26 cellular contexts compared by ENCODE assay signal in genomic region chr7:7077945-7078344, GRCh38.
DNase-seq lines count a peak whose midpoint lies in the region; ATAC-seq, FAIRE-seq and TF ChIP-seq lines count a peak whose summit lies in the region.
"Had no signal": no experiment of that assay in that cellular context is flagged by ENCODE, and none has a peak within 500 bp of the region (broad histone marks: within the 10 kb centered on the region; RNA-seq: fewer than 3 reads in every experiment).

No MANE protein-coding gene starts in this region.

- H2AFZ ChIP-seq in GM23248, result no peak overlapping the region

- in situ Hi-C loops in GM23248 (cut with MboI), result no loop called here

- H3K27me3 ChIP-seq in GM23248 (replicated peaks; ENCODE audit: insufficient read depth), result no peaks in the 10 kb centered on the region; the same call in 1 of the 2 replicates
- H3K27me3 ChIP-seq: BE2C, BLaER1 had no signal

- H3K4me1 ChIP-seq in GM23248 (ENCODE audit: insufficient read depth), result no peaks in the 10 kb centered on the region
- H3K4me1 ChIP-seq: BE2C, BLaER1 had no signal

- 38 to 42% methylated on average over 8 of the region's 8 CpGs for WGBS in GM23248 (ENCODE audit: low coverage in 1 of 2, low lambda C conversion rate in 2 of 2, missing lambda C conversion rate in 2 of 2), 2 experiments

- peak; percentile 9 for DNase-seq in ELR (ENCODE audit: low read depth)
- DNase-seq in LHCN-M2 (ENCODE audit: low read depth), result peak; percentile 9
- DNase-seq in urothelium cell line (ENCODE audit: low spot score), result no peak
- DNase-seq in retina, result no peak
- no peak for DNase-seq in SIG-M5 treated with dmso at 0.1 percent for 504 hours (lab: John Stamatoyannopoulos, UW; ENCODE audit: unreplicated experiment)
- no peak for DNase-seq in GM23248
- DNase-seq in GF-D8 (lab: John Stamatoyannopoulos, UW), result no peak
- DNase-seq: 8988T; ACHN; BE2C; C1 segment of cervical spinal cord; CD4-positive, alpha-beta memory T cell; CD4-positive, CD25-positive, alpha-beta regulatory T cell; CD8-positive, alpha-beta memory T cell; COR-L47; DMS 273 treated with DMSO at 0.1 percent for 48 hours; DMS153; DMS53; DMS79; DND-41; GDM1 had no signal

- no peak overlapping the region for H3K9ac ChIP-seq in GM23248
- H3K9ac ChIP-seq: BLaER1 had no signal

- H3K9me3 ChIP-seq in GM23248 (ENCODE audit: low read depth), result no peaks in the 10 kb centered on the region
- H3K9me3 ChIP-seq: BE2C had no signal

- H3F3A ChIP-seq in GM23248 (ENCODE audit: insufficient read depth), result no peaks in the 10 kb centered on the region

- H3K79me2 ChIP-seq in GM23248 (ENCODE audit: insufficient read depth), result no peaks in the 10 kb centered on the region

- peak; percentile 80 for FAIRE-seq in urothelium cell line (lab: Jason Lieb, UNC)
- FAIRE-seq: A204.1, GM12891, GM19239 had no signal

- H3K36me3 ChIP-seq in GM23248 (ENCODE audit: low read depth), result no peaks in the 10 kb centered on the region
- H3K36me3 ChIP-seq: BE2C, BLaER1 had no signal

- no peaks in the 10 kb centered on the region for H3K9me2 ChIP-seq in GM23248 (ENCODE audit: insufficient read depth)

- H3K4me3 ChIP-seq in GM23248, result no peak overlapping the region
- H3K4me3 ChIP-seq: BLaER1 had no signal

- H3K27ac ChIP-seq in GM23248, result no peak overlapping the region
- H3K27ac ChIP-seq: BLaER1 had no signal

- no peaks in the 10 kb centered on the region for H4K20me1 ChIP-seq in GM23248 (ENCODE audit: insufficient read depth)
- H4K20me1 ChIP-seq: BLaER1 had no signal

- no peak for ATAC-seq in SK-N-SH treated with all-trans-retinoic acid at 6 μM for 48 hours

- H3K4me2 ChIP-seq in GM23248 (ENCODE audit: unreplicated experiment), result no peak overlapping the region
- H3K4me2 ChIP-seq: BLaER1 had no signal

TF ChIP-seq in SK-N-SH treated with all-trans-retinoic acid at 6 μM for 48 hours, 23 proteins besides CTCF, POLR2A, EP300 and RAD21:
- TF ChIP-seq ISL1 (CRISPR knock-in tag; IDR thresholded peaks at IDR 0.05) (peak; percentile 88), ZC3H10 (CRISPR knock-in tag; IDR thresholded peaks at IDR 0.05) (no peak), ZNF8 (CRISPR knock-in tag; IDR thresholded peaks at IDR 0.05) (no peak), OSR1 (CRISPR knock-in tag; IDR thresholded peaks at IDR 0.05) (no peak)
- TF ChIP-seq, protein P1, sequence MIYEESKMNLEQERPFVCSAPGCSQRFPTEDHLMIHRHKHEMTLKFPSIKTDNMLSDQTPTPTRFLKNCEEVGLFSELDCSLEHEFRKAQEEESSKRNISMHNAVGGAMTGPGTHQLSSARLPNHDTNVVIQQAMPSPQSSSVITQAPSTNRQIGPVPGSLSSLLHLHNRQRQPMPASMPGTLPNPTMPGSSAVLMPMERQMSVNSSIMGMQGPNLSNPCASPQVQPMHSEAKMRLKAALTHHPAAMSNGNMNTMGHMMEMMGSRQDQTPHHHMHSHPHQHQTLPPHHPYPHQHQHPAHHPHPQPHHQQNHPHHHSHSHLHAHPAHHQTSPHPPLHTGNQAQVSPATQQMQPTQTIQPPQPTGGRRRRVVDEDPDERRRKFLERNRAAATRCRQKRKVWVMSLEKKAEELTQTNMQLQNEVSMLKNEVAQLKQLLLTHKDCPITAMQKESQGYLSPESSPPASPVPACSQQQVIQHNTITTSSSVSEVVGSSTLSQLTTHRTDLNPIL (CRISPR knock-in tag; IDR thresholded peaks at IDR 0.05; ENCODE audit: low read depth), result 0 out of 2 replicates have a peak, but pooled peaks have one; percentile 36

Comparison
In these comparisons a context has a peak if more than half of its experiments do, and no peak if none do; other contexts are left out.
1. DNase-seq: peak in ELR (single experiment) and LHCN-M2 (single experiment); none in urothelium cell line (single experiment), retina (single experiment), SIG-M5 treated with dmso at 0.1 percent for 504 hours (single experiment), GM23248 (single experiment) and GF-D8 (single experiment).